18 cellular contexts compared by ENCODE assay signal in genomic region chr11:17649696-17650600, GRCh38.
A peak's percentile ranks its signal among the peaks of the same experiment; 100 is the strongest.
DNase-seq lines count a peak whose midpoint lies in the region; ATAC-seq and TF ChIP-seq lines count a peak whose summit lies in the region.
"Had no signal": no experiment of that assay in that cellular context is flagged by ENCODE, and none has a peak within 500 bp of the region (broad histone marks: within the 10 kb centered on the region; RNA-seq: fewer than 3 reads in every experiment).

No MANE protein-coding gene starts in this region.

- H3K9me3 Mint-ChIP-seq in WTC11 = peaks cover 12% of the 10 kb centered on the region

- no peak overlapping the region for H3K23ac ChIP-seq in mesendoderm (ENCODE audit: low read length)

- peak; percentile 44 for DNase-seq in HCEC 1CT
- no peak for DNase-seq in WTC11 (ENCODE audit: low spot score)
- peak; percentile 14 for DNase-seq in mesendoderm
- DNase-seq in 8988T = no peak
- DNase-seq in NCI-H446 treated with DMSO at 0.1 percent for 48 hours (lab: John Stamatoyannopoulos, UW) = no peak
- DNase-seq: activated effector memory CD4-positive, alpha-beta T cell treated with Interleukin-2 at 50 U/mL for 16 hours; anterior cingulate cortex; cortex of kidney; GOT3; NCI-H1417 treated with DMSO at 0.1 percent for 48 hours; stimulated activated CD4-positive, alpha-beta T cell treated with anti-CD3 and anti-CD28 coated beads, Interleukin-2, amount 100 ng/mL, for 24 hours had no signal

- no peak overlapping the region for H3K27ac Mint-ChIP-seq in WTC11

- H3K4me3 ChIP-seq in BLaER1 treated with 17β-estradiol and CSF1 and Interleukin-3, amounts not matched to agents 10 nM and 100 nM = peak overlapping the region in 2 of 10 experiments; percentile 6 to 8; a peak in 4 of 20 replicates
- H3K4me3 ChIP-seq in mesendoderm (ENCODE audit: low read length) = no peak overlapping the region
- H3K4me3 ChIP-seq: hepatocyte, K562, tibial nerve had no signal

- peak overlapping the region in 7 of 11 experiments; percentile 19 to 80 (median 66); a peak in 14 of 22 replicates for H3K9ac ChIP-seq in BLaER1 treated with 17β-estradiol and CSF1 and Interleukin-3, amounts not matched to agents 10 nM and 100 nM
- H3K9ac ChIP-seq in mesendoderm (ENCODE audit: low read length) = no peak overlapping the region

- ATAC-seq in WTC11 (peak; percentile 57; the same call in 1 of the 2 replicates), GM19351 (IDR thresholded peaks at IDR 0.05; ENCODE audit: unreplicated experiment) (no peak), GM18498 (IDR thresholded peaks at IDR 0.05; ENCODE audit: unreplicated experiment) (no peak)
- ATAC-seq: K562 had no signal

- H3K36me3 Mint-ChIP-seq in WTC11 = no peaks in the 10 kb centered on the region; the same call in 1 of the 2 replicates

- H3K27me3 ChIP-seq in BLaER1 treated with 17β-estradiol and CSF1 and Interleukin-3, amounts not matched to agents 10 nM and 100 nM = no peaks in the 10 kb centered on the region
- no peaks in the 10 kb centered on the region for H3K27me3 ChIP-seq in mesendoderm (ENCODE audit: insufficient read depth, low read length, poor library complexity)
- H3K27me3 ChIP-seq: tibial nerve had no signal

- CTCF ChIA-PET in WTC11 (lab: Charles Lee) = interaction anchor here (1.1 to 4.2 kb wide), 4 partner anchors 49 to 117 kb away, joined by 4 to 22 read pairs (median 6); partner anchors contain the start of gene MYOD1

- H3K79me1 ChIP-seq in mesendoderm (ENCODE audit: low read length) = no peaks in the 10 kb centered on the region

- peaks cover 21 to 51% (median 45%) of the 10 kb centered on the region in 10 experiments for H3K4me1 ChIP-seq in BLaER1 treated with 17β-estradiol and CSF1 and Interleukin-3, amounts not matched to agents 10 nM and 100 nM
- H3K4me1 ChIP-seq in mesendoderm (ENCODE audit: control insufficient read depth, low read depth, low read length) = no peaks in the 10 kb centered on the region

- peaks cover 25 to 49% (median 38%) of the 10 kb centered on the region in 11 experiments for H3K9me3 ChIP-seq in BLaER1 treated with 17β-estradiol and CSF1 and Interleukin-3, amounts not matched to agents 10 nM and 100 nM (replicated peaks in 1 of 11)

- no peak overlapping the region for H3K4ac ChIP-seq in mesendoderm (ENCODE audit: low read depth, low read length)

- no peak overlapping the region for H3K56ac ChIP-seq in mesendoderm (ENCODE audit: low read length)

- no peak overlapping the region for H2BK120ac ChIP-seq in mesendoderm (ENCODE audit: low read depth, low read length)

- no peak overlapping the region for H4K8ac ChIP-seq in mesendoderm (ENCODE audit: low read depth, low read length)

- H3K79me2 ChIP-seq in mesendoderm (ENCODE audit: control insufficient read depth, insufficient read depth, low read length) = no peaks in the 10 kb centered on the region
- H3K79me2 ChIP-seq: hepatocyte had no signal

- H3K4me2 ChIP-seq in BLaER1 treated with 17β-estradiol and CSF1 and Interleukin-3, amounts not matched to agents 10 nM and 100 nM = peak overlapping the region; percentile 40 to 93 (median 80)
- H3K4me2 ChIP-seq in mesendoderm (ENCODE audit: low read length) = no peak overlapping the region
- H3K4me2 ChIP-seq: hepatocyte had no signal

- H3K4me1 Mint-ChIP-seq in WTC11 = peaks cover 31% of the 10 kb centered on the region

- H2AK5ac ChIP-seq in mesendoderm (ENCODE audit: low read length) = no peak overlapping the region

- no peaks in the 10 kb centered on the region; a peak in 1 of 22 replicates for H3K36me3 ChIP-seq in BLaER1 treated with 17β-estradiol and CSF1 and Interleukin-3, amounts not matched to agents 10 nM and 100 nM
- no peaks in the 10 kb centered on the region for H3K36me3 ChIP-seq in mesendoderm (ENCODE audit: control insufficient read depth, insufficient read depth, low read length)
- H3K36me3 ChIP-seq: tibial nerve had no signal

- peaks cover 68% of the 10 kb centered on the region for H3K27me3 Mint-ChIP-seq in WTC11 (ENCODE audit: low read depth)

- no peak overlapping the region for H2BK15ac ChIP-seq in mesendoderm (replicated peaks; ENCODE audit: low read depth)

- peak overlapping the region in 8 of 11 experiments; percentile 38 to 94 (median 80); a peak in 15 of 22 replicates for H3K27ac ChIP-seq in BLaER1 treated with 17β-estradiol and CSF1 and Interleukin-3, amounts not matched to agents 10 nM and 100 nM
- no peak overlapping the region for H3K27ac ChIP-seq in mesendoderm (ENCODE audit: low read depth, low read length)
- H3K27ac ChIP-seq: hepatocyte, tibial nerve, VCaP had no signal

- POLR2A ChIA-PET in WTC11 (lab: Charles Lee) = no interaction called here

- no peak overlapping the region for H4K5ac ChIP-seq in mesendoderm (ENCODE audit: low read length)

- no peak for TF ChIP-seq CTCF in WTC11 (IDR thresholded peaks at IDR 0.05)

- H2BK5ac ChIP-seq in mesendoderm (ENCODE audit: low read length) = no peak overlapping the region

- no peaks in the 10 kb centered on the region for H4K20me1 ChIP-seq in BLaER1 treated with 17β-estradiol and CSF1 and Interleukin-3, amounts not matched to agents 10 nM and 100 nM

- H3K18ac ChIP-seq in mesendoderm (ENCODE audit: low read length) = no peak overlapping the region

- WGBS in mesendoderm (ENCODE audit: extremely low coverage, insufficient coverage, low lambda C conversion rate) = no CpG with 5 or more reads among the region's 12 CpGs

- H3K4me3 Mint-ChIP-seq in WTC11 = no peak overlapping the region

TF ChIP-seq in WTC11, 78 proteins besides CTCF, POLR2A, EP300 and RAD21:
- no peak for TF ChIP-seq ZNF121 (CRISPR knock-in tag; IDR thresholded peaks at IDR 0.05)
- TF ChIP-seq ZMAT4 (CRISPR knock-in tag; IDR thresholded peaks at IDR 0.05) = no peak
- no peak for TF ChIP-seq JAZF1 (CRISPR knock-in tag; IDR thresholded peaks at IDR 0.05)
- TF ChIP-seq CREM (CRISPR knock-in tag; IDR thresholded peaks at IDR 0.05) = no peak
- no peak for TF ChIP-seq ZNF425 (CRISPR knock-in tag; conservative IDR thresholded peaks at IDR 0.05)
- TF ChIP-seq MYBL2 (CRISPR knock-in tag; IDR thresholded peaks at IDR 0.05) = no peak

Comparison
In these comparisons a context has a peak if more than half of its experiments do, and no peak if none do; other contexts are left out.
1. DNase-seq: peak in HCEC 1CT (single experiment) and mesendoderm (single experiment); none in WTC11 (single experiment), 8988T (single experiment) and NCI-H446 treated with DMSO at 0.1 percent for 48 hours (single experiment).